Comparison of ENCODE assay signal across 7 cellular contexts in genomic region chr18:35511428-35511827, GRCh38. TPM values are rescaled to one million over a fixed set of nuclear protein-coding genes. Genes with fewer than 3 reads are reported as not detected.
DNase-seq lines count a peak whose midpoint lies in the region; ATAC-seq lines count a peak whose summit lies in the region.

No MANE protein-coding gene starts in this region.

- H3K4me3 Mint-ChIP-seq in naive B cell: peak overlapping the region in 1 of 8 donors; percentile 68
- no peak overlapping the region for H3K4me3 Mint-ChIP-seq in naive thymus-derived CD8-positive, alpha-beta T cell

- POLR2A ChIA-PET in naive thymus-derived CD8-positive, alpha-beta T cell (lab: Charles Lee): no interaction called here

- H3K36me3 Mint-ChIP-seq in naive B cell: peaks cover 0 to 4% of the 10 kb centered on the region in 2 donors
- H3K36me3 Mint-ChIP-seq in naive thymus-derived CD8-positive, alpha-beta T cell: no peaks in the 10 kb centered on the region

- H3K4me1 Mint-ChIP-seq in naive B cell: peaks cover 9 to 11% (median 10%) of the 10 kb centered on the region in 3 donors
- peaks cover 0 to 6% (median 0%) of the 10 kb centered on the region in 4 donors for H3K4me1 Mint-ChIP-seq in naive thymus-derived CD8-positive, alpha-beta T cell

- ATAC-seq in GM18873 (IDR thresholded peaks at IDR 0.05; ENCODE audit: low FRiP score, unreplicated experiment): peak; percentile 88
- ATAC-seq in GM21619 (IDR thresholded peaks at IDR 0.05; ENCODE audit: unreplicated experiment): peak; percentile 83
- ATAC-seq in HG03378 (IDR thresholded peaks at IDR 0.05; ENCODE audit: unreplicated experiment): peak; percentile 92
- peak; percentile 100 for ATAC-seq in naive B cell (ENCODE audit: low read depth in 2 of 2)
- ATAC-seq in naive thymus-derived CD8-positive, alpha-beta T cell: no peak

- H3K27ac Mint-ChIP-seq in naive B cell: peak overlapping the region; percentile 4 to 88 (median 66)
- peak overlapping the region in 1 of 10 donors; percentile 16 for H3K27ac Mint-ChIP-seq in naive thymus-derived CD8-positive, alpha-beta T cell

- DNase-seq in naive B cell: peak; percentile 26
- DNase-seq in naive thymus-derived CD8-positive, alpha-beta T cell: no peak
- DNase-seq in NCI-H345 treated with DMSO at 0.1 percent for 48 hours (lab: John Stamatoyannopoulos, UW; ENCODE audit: unreplicated experiment): no peak
- DNase-seq in NCI-H748 (lab: John Stamatoyannopoulos, UW; ENCODE audit: unreplicated experiment): no peak

- no peaks in the 10 kb centered on the region for H3K27me3 Mint-ChIP-seq in naive B cell
- H3K27me3 Mint-ChIP-seq in naive thymus-derived CD8-positive, alpha-beta T cell: no peaks in the 10 kb centered on the region

- H3K9me3 Mint-ChIP-seq in naive B cell: no peaks in the 10 kb centered on the region
- no peaks in the 10 kb centered on the region for H3K9me3 Mint-ChIP-seq in naive thymus-derived CD8-positive, alpha-beta T cell

RNA-seq across cellular contexts. Expression of gene INO80C, which starts 13.7 kb away (rescaled TPM):
- 10 to 100 TPM; 30.6 to 49.1 (median 34.2) TPM for polyA plus RNA-seq in naive B cell (ENCODE audit: low read depth in 6 of 6)
- total RNA-seq in naive thymus-derived CD8-positive, alpha-beta T cell: 10 to 100 TPM; 25.5 to 29.4 TPM
- polyA plus RNA-seq in naive thymus-derived CD8-positive, alpha-beta T cell: 10 to 100 TPM; 18.7 to 21.1 (median 19.8) TPM

Comparison
In these comparisons a context has a peak if more than half of its experiments do, and no peak if none do; other contexts are left out.
1. ATAC-seq: peak in GM18873 (single experiment), GM21619 (single experiment), HG03378 (single experiment) and naive B cell (2 of 2); none in naive thymus-derived CD8-positive, alpha-beta T cell (0 of 2).